13 cellular contexts compared by ENCODE assay signal in genomic region chr5:32814620-32815019, GRCh38.
DNase-seq lines count a peak whose midpoint lies in the region; FAIRE-seq and TF ChIP-seq lines count a peak whose summit lies in the region.
"Had no signal": no experiment of that assay in that cellular context is flagged by ENCODE, and none has a peak within 500 bp of the region (broad histone marks: within the 10 kb centered on the region; RNA-seq: fewer than 3 reads in every experiment).

No MANE protein-coding gene starts in this region.

- intact Hi-C loops in ascending aorta (cut with DNase I): loop anchor here (5.0 kb wide), 3 partner anchors 38 to 122 kb away; no protein-coding TSS in a partner anchor

- peak; percentile 89 for DNase-seq in HFFc6
- no peak for DNase-seq in ascending aorta (ENCODE audit: low spot score in 2 of 2)
- DNase-seq in fibroblast of peridontal ligament (ENCODE audit: extremely low read depth): peak; percentile 95
- no peak for DNase-seq in urothelium cell line (ENCODE audit: low spot score)
- no peak for DNase-seq in NCI-H345 treated with DMSO at 0.1 percent for 48 hours (lab: John Stamatoyannopoulos, UW; ENCODE audit: unreplicated experiment)
- DNase-seq in SJCRH30: no peak
- DNase-seq in WERI-Rb-1: no peak
- DNase-seq: activated CD4-positive, alpha-beta T cell treated with anti-CD3 and anti-CD28 coated beads for 4 hours; activated T-cell treated with anti-CD3 and anti-CD28 coated beads for 4 hours; colonic mucosa; left lung had no signal

- H3K27ac ChIP-seq in ascending aorta (peak overlapping the region; percentile 22 to 52), SJCRH30 (no peak overlapping the region), WERI-Rb-1 (no peak overlapping the region)
- H3K27ac ChIP-seq: colonic mucosa, left lung had no signal

- no peak overlapping the region; the same call in 1 of the 2 replicates for H3K4me3 Mint-ChIP-seq in HFFc6

- H3K27me3 ChIP-seq in ascending aorta (no peaks in the 10 kb centered on the region), SJCRH30 (no peaks in the 10 kb centered on the region), WERI-Rb-1 (ENCODE audit: insufficient read depth, low read depth, severe bottlenecking) (peaks cover 52% of the 10 kb centered on the region)
- H3K27me3 ChIP-seq: colonic mucosa, left lung had no signal

- H3K4me1 ChIP-seq in ascending aorta (peaks cover 0 to 22% of the 10 kb centered on the region in 2 donors), SJCRH30 (peaks cover 19% of the 10 kb centered on the region; the same call in 1 of the 2 replicates)
- H3K4me1 ChIP-seq: colonic mucosa, left lung had no signal

- H3K36me3 ChIP-seq in ascending aorta (no peaks in the 10 kb centered on the region), SJCRH30 (no peaks in the 10 kb centered on the region), WERI-Rb-1 (no peaks in the 10 kb centered on the region)
- H3K36me3 ChIP-seq: colonic mucosa, left lung had no signal

- peaks cover 38% of the 10 kb centered on the region for H3K4me1 Mint-ChIP-seq in HFFc6 (ENCODE audit: low read depth)

- FAIRE-seq in urothelium cell line (lab: Jason Lieb, UNC): peak; percentile 72
- FAIRE-seq: G401.6 had no signal

- no peak overlapping the region for H3K4me3 ChIP-seq in ascending aorta
- H3K4me3 ChIP-seq in SJCRH30: no peak overlapping the region
- H3K4me3 ChIP-seq in WERI-Rb-1 (ENCODE audit: low read depth, low read length): no peak overlapping the region
- H3K4me3 ChIP-seq: colonic mucosa, left lung had no signal

- peaks cover 13% of the 10 kb centered on the region; the same call in 1 of the 2 replicates for H3K36me3 Mint-ChIP-seq in HFFc6 (ENCODE audit: low read depth)
- H3K36me3 Mint-ChIP-seq: activated naive CD4-positive, alpha-beta T cell treated with anti-CD3 and anti-CD28 coated beads, Interleukin-2, amount 50 U/mL, for 72 hours had no signal

- no peak for TF ChIP-seq CTCF in HFFc6 (IDR thresholded peaks at IDR 0.05)
- no peak for TF ChIP-seq CTCF in ascending aorta (IDR thresholded peaks at IDR 0.05)
- no peak for TF ChIP-seq CTCF in WERI-Rb-1 (IDR thresholded peaks at IDR 0.05; ENCODE audit: low read depth, low read length)

- peaks cover 5% of the 10 kb centered on the region for H3K27me3 Mint-ChIP-seq in HFFc6 (ENCODE audit: insufficient read depth)

- no peaks in the 10 kb centered on the region for H3K9me3 ChIP-seq in ascending aorta
- H3K9me3 ChIP-seq in SJCRH30 (replicated peaks): peaks cover 2% of the 10 kb centered on the region; the same call in 1 of the 2 replicates
- no peaks in the 10 kb centered on the region for H3K9me3 ChIP-seq in WERI-Rb-1 (ENCODE audit: severe bottlenecking)
- H3K9me3 ChIP-seq: colonic mucosa, left lung had no signal

- H3K9me3 Mint-ChIP-seq in HFFc6: peaks cover 7% of the 10 kb centered on the region; the same call in 1 of the 2 replicates

- peak overlapping the region; percentile 43 for H3K27ac Mint-ChIP-seq in HFFc6
- H3K27ac Mint-ChIP-seq: activated naive CD4-positive, alpha-beta T cell treated with anti-CD3 and anti-CD28 coated beads, Interleukin-2, amount 50 U/mL, for 72 hours had no signal

Comparison
In these comparisons a context has a peak if more than half of its experiments do, and no peak if none do; other contexts are left out.
1. DNase-seq: peak in HFFc6 (single experiment) and fibroblast of peridontal ligament (single experiment); none in ascending aorta (0 of 2), urothelium cell line (single experiment), NCI-H345 treated with DMSO at 0.1 percent for 48 hours (single experiment), SJCRH30 (0 of 2) and WERI-Rb-1 (single experiment).
2. H3K27ac ChIP-seq: peak in ascending aorta (2 of 2); none in SJCRH30 (single experiment) and WERI-Rb-1 (single experiment).